In the genomic region with DNA sequence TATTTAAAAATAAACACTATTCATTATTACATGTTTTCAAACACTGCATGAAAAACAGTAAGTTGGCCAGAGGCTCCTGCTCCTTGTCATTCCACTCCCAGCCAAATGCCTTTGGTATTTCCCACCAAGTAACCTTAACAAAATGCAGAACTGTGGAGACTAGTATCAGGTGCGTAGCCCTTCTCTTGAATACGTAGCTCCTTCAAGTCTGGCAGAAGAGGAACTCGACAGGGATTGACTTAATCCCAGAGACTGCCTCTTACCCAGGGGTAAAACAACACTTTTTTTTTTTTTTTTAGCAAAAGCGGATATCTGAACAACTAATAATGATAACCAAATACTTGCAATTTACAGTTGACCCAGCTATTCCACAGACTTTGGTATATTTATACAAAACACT, we compare ENCODE assay signal across 8 cellular contexts. TPM values are rescaled to one million over a fixed set of nuclear protein-coding genes. Genes with fewer than 3 reads are reported as not detected.
DNase-seq lines count a peak whose midpoint lies in the region; ATAC-seq and TF ChIP-seq lines count a peak whose summit lies in the region.

No MANE protein-coding gene starts in this region.

- peaks cover 30% of the 10 kb centered on the region for H3K79me2 ChIP-seq in mammary epithelial cell (ENCODE audit: insufficient read depth, low read length)

- dilution Hi-C loops in mammary epithelial cell (cut with HindIII; ENCODE audit: low sequenced_read_pairs) = loop anchor here (25.0 kb wide), 1 partner anchor 239 kb away; no protein-coding TSS in a partner anchor

- ATAC-seq in HG02610 (IDR thresholded peaks at IDR 0.05; ENCODE audit: unreplicated experiment) (no peak), HG03139 (IDR thresholded peaks at IDR 0.05; ENCODE audit: unreplicated experiment) (no peak), HG02884 (IDR thresholded peaks at IDR 0.05; ENCODE audit: unreplicated experiment) (no peak)

- peak overlapping the region; percentile 100 for H2AFZ ChIP-seq in mammary epithelial cell (ENCODE audit: low read depth, low read length)

- peak overlapping the region; percentile 85 for H3K4me3 ChIP-seq in AG10803 (ENCODE audit: low read length)
- peak overlapping the region; percentile 90 for H3K4me3 ChIP-seq in HUES64 (ENCODE audit: low read length)
- H3K4me3 ChIP-seq in mammary epithelial cell (replicated peaks in 1 of 3; ENCODE audit: insufficient read depth in 1 of 3, low read depth in 2 of 3, low read length in 3 of 3) = peak overlapping the region; percentile 85 to 100 (median 98)
- peak overlapping the region; percentile 66 to 87 for H3K4me3 ChIP-seq in muscle layer of colon (ENCODE audit: low read depth in 1 of 2, low read length in 2 of 2)

- no peak for DNase-seq in AG10803 (ENCODE audit: low read depth)
- DNase-seq in mammary epithelial cell = peak; percentile 2
- DNase-seq in activated CD4-positive, CD25-positive, alpha-beta regulatory T cell (lab: John Stamatoyannopoulos, UW) = no peak

- intact Hi-C loops in mammary epithelial cell (cut with micrococcal nuclease) = loop anchor here (10.0 kb wide), 1 partner anchor 357 kb away; no protein-coding TSS in a partner anchor

- H3K27me3 ChIP-seq in HUES64 (ENCODE audit: insufficient read depth, low read length) = no peaks in the 10 kb centered on the region
- H3K27me3 ChIP-seq in mammary epithelial cell (ENCODE audit: insufficient read depth, low read length) = no peaks in the 10 kb centered on the region
- H3K27me3 ChIP-seq in muscle layer of colon (ENCODE audit: control insufficient read depth in 1 of 2, insufficient read depth in 2 of 2, low read length in 2 of 2) = no peaks in the 10 kb centered on the region

- H3K9ac ChIP-seq in HUES64 (ENCODE audit: low read depth, low read length) (peak overlapping the region; percentile 85), mammary epithelial cell (ENCODE audit: insufficient read depth, low read length) (peak overlapping the region; percentile 89), muscle layer of colon (ENCODE audit: low read length) (peak overlapping the region; percentile 88)

- BruUV-seq in mammary epithelial cell (replicated peaks; lab: Mats Ljungman, UMichigan) = no TSS peak

- peaks cover 5% of the 10 kb centered on the region; the same call in 1 of the 2 replicates for H3K4me1 ChIP-seq in HUES64 (ENCODE audit: insufficient read depth, low read length)
- H3K4me1 ChIP-seq in mammary epithelial cell (ENCODE audit: insufficient read depth, low read length) = peaks cover 17% of the 10 kb centered on the region
- H3K4me1 ChIP-seq in muscle layer of colon (ENCODE audit: insufficient read depth, low read length) = peaks cover 12% of the 10 kb centered on the region

- H3K4me2 ChIP-seq in mammary epithelial cell (ENCODE audit: insufficient read depth, low read depth, low read length) = peak overlapping the region; percentile 90

- no peak for TF ChIP-seq CTCF in AG10803 (conservative IDR thresholded peaks at IDR 0.05; ENCODE audit: low read length)
- TF ChIP-seq CTCF in mammary epithelial cell (conservative IDR thresholded peaks at IDR 0.05 in 1 of 2, IDR thresholded peaks at IDR 0.05 in 1 of 2; ENCODE audit: extremely low read depth in 1 of 2, insufficient read depth in 1 of 2, low read depth in 1 of 2, low read length in 2 of 2) = no peak

- H4K20me1 ChIP-seq in mammary epithelial cell (ENCODE audit: insufficient read depth, low read length) = no peaks in the 10 kb centered on the region

- in situ Hi-C loops in mammary epithelial cell (cut with MboI; ENCODE audit: low sequenced_read_pairs in 2 of 2) = no loop called here

- peaks cover 44% of the 10 kb centered on the region for H3K36me3 ChIP-seq in HUES64 (ENCODE audit: insufficient read depth, low read length)
- peaks cover 15% of the 10 kb centered on the region for H3K36me3 ChIP-seq in mammary epithelial cell (ENCODE audit: insufficient read depth, low read length)
- H3K36me3 ChIP-seq in muscle layer of colon (ENCODE audit: insufficient read depth, low read length) = peaks cover 27% of the 10 kb centered on the region

- H3K9me3 ChIP-seq in HUES64 (ENCODE audit: insufficient read depth, low read depth, low read length) = no peaks in the 10 kb centered on the region
- H3K9me3 ChIP-seq in mammary epithelial cell (replicated peaks; ENCODE audit: insufficient read depth, low read length) = no peaks in the 10 kb centered on the region
- no peaks in the 10 kb centered on the region for H3K9me3 ChIP-seq in muscle layer of colon (ENCODE audit: low read length)

- 17% methylated on average over 4 of the region's 4 CpGs for WGBS in HUES64
- 0% methylated on average over 4 of the region's 4 CpGs for WGBS in mammary epithelial cell (ENCODE audit: low coverage, missing lambda C conversion rate)

- CTCF ChIA-PET in mammary epithelial cell (lab: Charles Lee; ENCODE audit: low non-redundant PET) = no interaction called here

- H3K27ac ChIP-seq in HUES64 (ENCODE audit: low read depth, low read length) = no peak overlapping the region
- peak overlapping the region; percentile 75 for H3K27ac ChIP-seq in mammary epithelial cell (ENCODE audit: insufficient read depth, low read depth, low read length)
- H3K27ac ChIP-seq in muscle layer of colon (ENCODE audit: low read depth, low read length) = peak overlapping the region; percentile 83

RNA-seq across cellular contexts. Expression of gene COMMD2, which starts 0.7 kb away (rescaled TPM):
- polyA plus RNA-seq in HUES64 (2013, experiment 1 of 2) = 37.4 TPM
- polyA plus RNA-seq in HUES64 (2013, experiment 2 of 2) = 46.0 TPM
- 10 to 100 TPM; 29.3 to 38.8 TPM for total RNA-seq in mammary epithelial cell
- polyA plus RNA-seq in mammary epithelial cell = 33.9 TPM
- 31.6 TPM for polyA minus RNA-seq in mammary epithelial cell

RNA-seq across cellular contexts. Expression of gene ANKUB1, which starts 40.8 kb away (rescaled TPM):
- polyA plus RNA-seq in HUES64 (2013, experiment 1 of 2) = not detected
- not detected for polyA plus RNA-seq in HUES64 (2013, experiment 2 of 2)
- total RNA-seq in mammary epithelial cell = under 1 TPM in 1 of 2 donors, not detected in 1; 0.17 TPM
- polyA plus RNA-seq in mammary epithelial cell = 0.15 TPM
- not detected for polyA minus RNA-seq in mammary epithelial cell
